ENCODE assay signal across 22 cellular contexts in the genomic region with DNA sequence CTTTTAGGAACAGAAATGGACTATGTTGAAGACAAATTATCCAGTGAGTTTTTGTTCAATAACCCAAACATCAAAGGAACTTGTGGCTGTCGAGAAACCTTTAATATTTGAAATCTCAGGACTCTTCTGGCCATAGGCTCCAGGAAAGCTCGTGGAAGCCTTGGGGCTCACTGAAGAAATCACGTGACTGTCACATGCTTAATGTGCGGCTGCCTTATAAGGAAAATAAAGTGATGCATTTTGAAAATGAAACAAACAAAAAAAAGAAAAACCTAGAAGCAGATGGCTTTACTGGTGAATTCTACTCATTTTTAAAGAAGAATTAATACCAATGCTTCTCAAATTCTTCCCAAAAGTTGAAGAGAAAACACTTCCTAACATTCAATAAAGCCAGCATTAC.
A peak's percentile ranks its signal among the peaks of the same experiment; 100 is the strongest.
DNase-seq lines count a peak whose midpoint lies in the region; ATAC-seq, FAIRE-seq and TF ChIP-seq lines count a peak whose summit lies in the region.
"Had no signal": no experiment of that assay in that cellular context is flagged by ENCODE, and none has a peak within 500 bp of the region (broad histone marks: within the 10 kb centered on the region; RNA-seq: fewer than 3 reads in every experiment).

No MANE protein-coding gene starts in this region.

- H3K9ac ChIP-seq in K562 (ENCODE audit: insufficient read depth in 1 of 2, low read depth in 2 of 2, low read length in 2 of 2) (no peak overlapping the region), neural progenitor cell (no peak overlapping the region)
- H3K9ac ChIP-seq: BLaER1 treated with 17β-estradiol and CSF1 and Interleukin-3, amounts not matched to agents 10 nM and 100 nM; GM23248 had no signal

- ATAC-seq in K562 = no peak
- ATAC-seq: A549 had no signal

- WGBS in K562 (ENCODE audit: insufficient coverage, low coverage, missing lambda C conversion rate) = 2% methylated on average over 4 of the region's 4 CpGs

- POLR2A ChIA-PET in K562 (lab: Yijun Ruan, JAX) = no interaction called here

- H3K36me3 ChIP-seq in K562 (ENCODE audit: control insufficient read depth, insufficient read depth, low read length) (no peaks in the 10 kb centered on the region), neural progenitor cell (no peaks in the 10 kb centered on the region)
- H3K36me3 ChIP-seq: BE2C; BLaER1 treated with 17β-estradiol and CSF1 and Interleukin-3, amounts not matched to agents 10 nM and 100 nM had no signal

- TF ChIP-seq CTCF in D721Med (IDR thresholded peaks at IDR 0.05; ENCODE audit: insufficient read depth, missing control alignments) (no peak), HL-60 (IDR thresholded peaks at IDR 0.05; ENCODE audit: insufficient read depth, low read length) (no peak), K562 (IDR thresholded peaks at IDR 0.05 in 2 of 3, conservative IDR thresholded peaks at IDR 0.05 in 1 of 3; ENCODE audit: insufficient read depth in 2 of 3, low read depth in 1 of 3, low read length in 3 of 3) (no peak), neural progenitor cell (IDR thresholded peaks at IDR 0.05) (no peak)

- peaks cover 17% of the 10 kb centered on the region for H3F3A ChIP-seq in neural progenitor cell (ENCODE audit: low read depth)

- TF ChIP-seq EP300 in K562 (IDR thresholded peaks at IDR 0.05; ENCODE audit: low read length) = no peak

- DNase-seq in D721Med (ENCODE audit: insufficient read length, low spot score) (no peak), HL-60 (ENCODE audit: low read depth in 1 of 2, low spot score in 1 of 2) (no peak), K562 (ENCODE audit: extremely low read depth in 1 of 4, low spot score in 3 of 4) (no peak), neural progenitor cell (ENCODE audit: low spot score) (no peak), NCI-H1694 treated with DMSO at 0.1 percent for 48 hours (lab: John Stamatoyannopoulos, UW) (no peak), GM03348 (ENCODE audit: low spot score) (no peak)
- DNase-seq in activated effector memory CD4-positive, alpha-beta T cell treated with Interleukin-2 at 50 U/mL for 16 hours = no peak
- DNase-seq: 8988T; ACHN; BE2C; CD4-positive, alpha-beta T cell; CD8-positive, alpha-beta memory T cell; DMS53; DMS79 treated with DMSO at 0.1 percent for 48 hours; GM23248; H7; HCEC 1CT had no signal

- H3K79me2 ChIP-seq in K562 (ENCODE audit: control insufficient read depth, insufficient read depth, low read length) = no peaks in the 10 kb centered on the region
- no peaks in the 10 kb centered on the region for H3K79me2 ChIP-seq in neural progenitor cell (ENCODE audit: low read depth)

- no peak overlapping the region for H3K4me3 Mint-ChIP-seq in neural progenitor cell
- H3K4me3 Mint-ChIP-seq: CD14-positive monocyte; CD4-positive, alpha-beta T cell; CD8-positive, alpha-beta memory T cell had no signal

- no peaks in the 10 kb centered on the region for H3K36me3 Mint-ChIP-seq in neural progenitor cell
- H3K36me3 Mint-ChIP-seq: CD14-positive monocyte had no signal

- H3K27me3 ChIP-seq in HL-60 (ENCODE audit: insufficient read depth, poor library complexity, severe bottlenecking) (no peaks in the 10 kb centered on the region), K562 (ENCODE audit: control insufficient read depth in 2 of 2, insufficient read depth in 2 of 2, low read length in 2 of 2) (peaks cover 6 to 18% of the 10 kb centered on the region in 2 experiments; a peak in 4 of 5 replicates), neural progenitor cell (no peaks in the 10 kb centered on the region)
- H3K27me3 ChIP-seq: BE2C had no signal

- H2AFZ ChIP-seq in K562 (ENCODE audit: low read depth, low read length) (no peak overlapping the region), neural progenitor cell (replicated peaks) (peak overlapping the region; percentile 77)
- H2AFZ ChIP-seq: GM23248 had no signal

- peaks cover 5% of the 10 kb centered on the region for H3K4me1 Mint-ChIP-seq in neural progenitor cell

- no peak for TF ChIP-seq RAD21 in K562 (CRISPR knock-in tag; conservative IDR thresholded peaks at IDR 0.05 in 1 of 2, IDR thresholded peaks at IDR 0.05 in 1 of 2)

- intact Hi-C loops in K562 (cut with micrococcal nuclease) = no loop called here

- H3K27me3 Mint-ChIP-seq in neural progenitor cell (ENCODE audit: insufficient read depth, low read depth) = no peaks in the 10 kb centered on the region
- H3K27me3 Mint-ChIP-seq: CD4-positive, alpha-beta T cell had no signal

- H3K9me3 ChIP-seq in K562 (replicated peaks; ENCODE audit: control insufficient read depth, insufficient read depth, low read depth, low read length) = no peaks in the 10 kb centered on the region
- no peaks in the 10 kb centered on the region for H3K9me3 ChIP-seq in neural progenitor cell (ENCODE audit: low read depth)
- H3K9me3 ChIP-seq: A549, BE2C had no signal

- H3K9me1 ChIP-seq in K562 (ENCODE audit: control insufficient read depth, insufficient read depth, low read length) = no peaks in the 10 kb centered on the region

- CTCF ChIA-PET in K562 (lab: Yijun Ruan, JAX; ENCODE audit: low intra/inter-chr PET ratio) = no interaction called here

- H3K27ac ChIP-seq in HL-60 (replicated peaks) (peak overlapping the region; percentile 52), K562 (ENCODE audit: extremely low read depth, low read depth, low read length) (no peak overlapping the region), neural progenitor cell (no peak overlapping the region)
- H3K27ac ChIP-seq: A549; BLaER1 treated with 17β-estradiol and CSF1 and Interleukin-3, amounts not matched to agents 10 nM and 100 nM; GM23248 had no signal

- H3K4me1 ChIP-seq in K562 (replicated peaks in 1 of 2; ENCODE audit: control insufficient read depth in 2 of 2, insufficient read depth in 2 of 2, low read length in 2 of 2) (no peaks in the 10 kb centered on the region), neural progenitor cell (peaks cover 22% of the 10 kb centered on the region)
- H3K4me1 ChIP-seq: A549, BE2C had no signal

- H3K4me3 ChIP-seq in HL-60 (replicated peaks; ENCODE audit: insufficient read depth, low read length) (no peak overlapping the region), K562 (no peak overlapping the region), neural progenitor cell (no peak overlapping the region)
- H3K4me3 ChIP-seq: A549; BLaER1 treated with 17β-estradiol and CSF1 and Interleukin-3, amounts not matched to agents 10 nM and 100 nM; GM23248 had no signal

- no peak overlapping the region for H3K27ac Mint-ChIP-seq in neural progenitor cell
- H3K27ac Mint-ChIP-seq: CD4-positive, alpha-beta T cell; CD8-positive, alpha-beta memory T cell had no signal

- FAIRE-seq in D721Med (lab: Jason Lieb, UNC) = peak; percentile 16
- FAIRE-seq in K562 (lab: Jason Lieb, UNC) = no peak
- FAIRE-seq: A549, GM19239, H1 had no signal

- TF ChIP-seq POLR2A in K562 (conservative IDR thresholded peaks at IDR 0.05) = no peak

- no TSS peak for BruUV-seq in K562 (replicated peaks; lab: Mats Ljungman, UMichigan)

- peaks cover 4% of the 10 kb centered on the region for H3K9me3 Mint-ChIP-seq in neural progenitor cell
- H3K9me3 Mint-ChIP-seq: CD4-positive, alpha-beta T cell had no signal

- H4K20me1 ChIP-seq in K562 (replicated peaks; ENCODE audit: control insufficient read depth, insufficient read depth, low read length) = no peaks in the 10 kb centered on the region
- H4K20me1 ChIP-seq in neural progenitor cell (ENCODE audit: low read depth) = no peaks in the 10 kb centered on the region
- H4K20me1 ChIP-seq: BLaER1 treated with 17β-estradiol and CSF1 and Interleukin-3, amounts not matched to agents 10 nM and 100 nM had no signal

- in situ Hi-C loops in K562 (cut with MboI) = no loop called here

- H3K4me2 ChIP-seq in K562 (ENCODE audit: insufficient read depth, low read length) = no peak overlapping the region
- H3K4me2 ChIP-seq in neural progenitor cell = no peak overlapping the region
- H3K4me2 ChIP-seq: A549 had no signal

TF ChIP-seq in K562, 482 proteins besides CTCF, POLR2A, EP300 and RAD21 (continues in another document):
- TF ChIP-seq EGR1 (conservative IDR thresholded peaks at IDR 0.05) (no peak), PHB (CRISPR knock-in tag; IDR thresholded peaks at IDR 0.05) (no peak), SRF (CRISPR knock-in tag; IDR thresholded peaks at IDR 0.05) (peak in 1 of 2 experiments; percentile 83; a peak in 2 of 4 replicates), TOE1 (IDR thresholded peaks at IDR 0.05; ENCODE audit: borderline replicate concordance) (peak; percentile 85), TOE1 (CRISPR knock-in tag; IDR thresholded peaks at IDR 0.05; ENCODE audit: borderline replicate concordance, low read depth) (no peak), GABPA (tag; conservative IDR thresholded peaks at IDR 0.05; ENCODE audit: low read depth) (no peak), NCOA2 (IDR thresholded peaks at IDR 0.05; ENCODE audit: partially characterized antibody in 2 of 2) (no peak), GTF2F1 (IDR thresholded peaks at IDR 0.05; ENCODE audit: low read depth, low read length) (no peak), TCF7 (IDR thresholded peaks at IDR 0.05; ENCODE audit: borderline replicate concordance) (no peak), CBFA2T2 (conservative IDR thresholded peaks at IDR 0.05) (peak; percentile 55)
- TF ChIP-seq, protein P1, sequence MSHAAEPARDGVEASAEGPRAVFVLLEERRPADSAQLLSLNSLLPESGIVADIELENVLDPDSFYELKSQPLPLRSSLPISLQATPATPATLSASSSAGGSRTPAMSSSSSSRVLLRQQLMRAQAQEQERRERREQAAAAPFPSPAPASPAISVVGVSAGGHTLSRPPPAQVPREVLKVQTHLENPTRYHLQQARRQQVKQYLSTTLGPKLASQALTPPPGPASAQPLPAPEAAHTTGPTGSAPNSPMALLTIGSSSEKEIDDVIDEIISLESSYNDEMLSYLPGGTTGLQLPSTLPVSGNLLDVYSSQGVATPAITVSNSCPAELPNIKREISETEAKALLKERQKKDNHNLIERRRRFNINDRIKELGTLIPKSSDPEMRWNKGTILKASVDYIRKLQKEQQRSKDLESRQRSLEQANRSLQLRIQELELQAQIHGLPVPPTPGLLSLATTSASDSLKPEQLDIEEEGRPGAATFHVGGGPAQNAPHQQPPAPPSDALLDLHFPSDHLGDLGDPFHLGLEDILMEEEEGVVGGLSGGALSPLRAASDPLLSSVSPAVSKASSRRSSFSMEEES (CRISPR knock-in tag; IDR thresholded peaks at IDR 0.05) = peak; percentile 96
- TF ChIP-seq, protein P2, sequence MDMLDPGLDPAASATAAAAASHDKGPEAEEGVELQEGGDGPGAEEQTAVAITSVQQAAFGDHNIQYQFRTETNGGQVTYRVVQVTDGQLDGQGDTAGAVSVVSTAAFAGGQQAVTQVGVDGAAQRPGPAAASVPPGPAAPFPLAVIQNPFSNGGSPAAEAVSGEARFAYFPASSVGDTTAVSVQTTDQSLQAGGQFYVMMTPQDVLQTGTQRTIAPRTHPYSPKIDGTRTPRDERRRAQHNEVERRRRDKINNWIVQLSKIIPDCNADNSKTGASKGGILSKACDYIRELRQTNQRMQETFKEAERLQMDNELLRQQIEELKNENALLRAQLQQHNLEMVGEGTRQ (CRISPR knock-in tag; IDR thresholded peaks at IDR 0.05) = peak; percentile 52; the same call in 1 of the 2 replicates
